ENCODE assay signal across 1 cellular context in the genomic region with DNA sequence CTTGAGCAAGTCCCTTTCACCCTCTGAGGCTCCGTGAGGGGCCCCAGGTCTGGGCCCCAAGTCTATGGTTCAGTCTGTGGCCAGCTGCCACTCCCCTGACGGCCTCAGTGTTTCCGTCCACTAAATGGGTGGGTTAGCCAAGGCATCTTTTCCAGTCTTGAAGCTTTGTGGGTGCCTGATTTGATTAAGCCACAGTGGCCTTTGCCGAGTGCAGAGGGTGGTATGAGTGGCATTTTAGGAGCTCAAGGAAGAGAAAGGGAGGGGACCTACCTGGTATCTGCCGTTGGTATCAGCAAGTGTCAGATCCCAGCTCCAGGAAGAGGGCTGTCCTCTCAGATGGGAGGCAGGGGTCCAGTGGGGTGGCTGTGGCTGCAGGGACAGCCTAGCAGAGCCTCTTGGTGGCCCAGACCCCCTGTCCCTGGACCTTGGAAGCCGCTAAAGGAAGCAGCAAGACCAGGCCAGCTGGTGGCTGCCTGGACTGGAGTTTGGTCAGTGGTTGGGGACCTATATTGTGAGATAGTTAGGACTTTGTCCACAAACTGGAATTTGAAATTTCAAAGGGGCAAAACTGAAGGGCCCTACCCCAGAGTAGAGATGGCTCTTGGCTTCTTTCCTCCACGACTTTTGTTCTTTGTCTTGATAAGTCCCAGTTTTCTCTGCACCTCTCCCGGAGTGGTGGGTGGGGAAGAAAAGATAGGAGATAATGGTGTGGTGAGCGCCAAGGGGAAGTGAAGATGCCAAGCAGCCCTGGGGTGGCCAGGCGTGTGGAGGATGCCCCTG.
A peak's percentile ranks its signal among the peaks of the same experiment; 100 is the strongest.
TF ChIP-seq lines count a peak whose summit lies in the region.

No MANE protein-coding gene starts in this region.

TF ChIP-seq in HepG2, 621 proteins besides CTCF, POLR2A, EP300 and RAD21 (continued from another document and continues in another):
- TF ChIP-seq, protein P1, sequence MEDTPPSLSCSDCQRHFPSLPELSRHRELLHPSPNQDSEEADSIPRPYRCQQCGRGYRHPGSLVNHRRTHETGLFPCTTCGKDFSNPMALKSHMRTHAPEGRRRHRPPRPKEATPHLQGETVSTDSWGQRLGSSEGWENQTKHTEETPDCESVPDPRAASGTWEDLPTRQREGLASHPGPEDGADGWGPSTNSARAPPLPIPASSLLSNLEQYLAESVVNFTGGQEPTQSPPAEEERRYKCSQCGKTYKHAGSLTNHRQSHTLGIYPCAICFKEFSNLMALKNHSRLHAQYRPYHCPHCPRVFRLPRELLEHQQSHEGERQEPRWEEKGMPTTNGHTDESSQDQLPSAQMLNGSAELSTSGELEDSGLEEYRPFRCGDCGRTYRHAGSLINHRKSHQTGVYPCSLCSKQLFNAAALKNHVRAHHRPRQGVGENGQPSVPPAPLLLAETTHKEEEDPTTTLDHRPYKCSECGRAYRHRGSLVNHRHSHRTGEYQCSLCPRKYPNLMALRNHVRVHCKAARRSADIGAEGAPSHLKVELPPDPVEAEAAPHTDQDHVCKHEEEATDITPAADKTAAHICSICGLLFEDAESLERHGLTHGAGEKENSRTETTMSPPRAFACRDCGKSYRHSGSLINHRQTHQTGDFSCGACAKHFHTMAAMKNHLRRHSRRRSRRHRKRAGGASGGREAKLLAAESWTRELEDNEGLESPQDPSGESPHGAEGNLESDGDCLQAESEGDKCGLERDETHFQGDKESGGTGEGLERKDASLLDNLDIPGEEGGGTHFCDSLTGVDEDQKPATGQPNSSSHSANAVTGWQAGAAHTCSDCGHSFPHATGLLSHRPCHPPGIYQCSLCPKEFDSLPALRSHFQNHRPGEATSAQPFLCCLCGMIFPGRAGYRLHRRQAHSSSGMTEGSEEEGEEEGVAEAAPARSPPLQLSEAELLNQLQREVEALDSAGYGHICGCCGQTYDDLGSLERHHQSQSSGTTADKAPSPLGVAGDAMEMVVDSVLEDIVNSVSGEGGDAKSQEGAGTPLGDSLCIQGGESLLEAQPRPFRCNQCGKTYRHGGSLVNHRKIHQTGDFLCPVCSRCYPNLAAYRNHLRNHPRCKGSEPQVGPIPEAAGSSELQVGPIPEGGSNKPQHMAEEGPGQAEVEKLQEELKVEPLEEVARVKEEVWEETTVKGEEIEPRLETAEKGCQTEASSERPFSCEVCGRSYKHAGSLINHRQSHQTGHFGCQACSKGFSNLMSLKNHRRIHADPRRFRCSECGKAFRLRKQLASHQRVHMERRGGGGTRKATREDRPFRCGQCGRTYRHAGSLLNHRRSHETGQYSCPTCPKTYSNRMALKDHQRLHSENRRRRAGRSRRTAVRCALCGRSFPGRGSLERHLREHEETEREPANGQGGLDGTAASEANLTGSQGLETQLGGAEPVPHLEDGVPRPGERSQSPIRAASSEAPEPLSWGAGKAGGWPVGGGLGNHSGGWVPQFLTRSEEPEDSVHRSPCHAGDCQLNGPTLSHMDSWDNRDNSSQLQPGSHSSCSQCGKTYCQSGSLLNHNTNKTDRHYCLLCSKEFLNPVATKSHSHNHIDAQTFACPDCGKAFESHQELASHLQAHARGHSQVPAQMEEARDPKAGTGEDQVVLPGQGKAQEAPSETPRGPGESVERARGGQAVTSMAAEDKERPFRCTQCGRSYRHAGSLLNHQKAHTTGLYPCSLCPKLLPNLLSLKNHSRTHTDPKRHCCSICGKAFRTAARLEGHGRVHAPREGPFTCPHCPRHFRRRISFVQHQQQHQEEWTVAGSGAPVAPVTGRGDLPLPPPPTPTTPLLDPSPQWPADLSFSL (CRISPR knock-in tag; IDR thresholded peaks at IDR 0.05), result no peak; the same call in 1 of the 2 replicates
- TF ChIP-seq THAP9 (CRISPR knock-in tag; IDR thresholded peaks at IDR 0.05; ENCODE audit: borderline replicate concordance) (no peak), CCDC6 (CRISPR knock-in tag; IDR thresholded peaks at IDR 0.05) (no peak), ZNF558 (CRISPR knock-in tag; IDR thresholded peaks at IDR 0.05; ENCODE audit: borderline replicate concordance) (no peak), ZNF441 (CRISPR knock-in tag; IDR thresholded peaks at IDR 0.05; ENCODE audit: borderline replicate concordance) (no peak), ZBTB10 (CRISPR knock-in tag; IDR thresholded peaks at IDR 0.05; ENCODE audit: borderline replicate concordance) (no peak), ZNF780A (CRISPR knock-in tag; IDR thresholded peaks at IDR 0.05) (no peak), ZNF296 (CRISPR knock-in tag; conservative IDR thresholded peaks at IDR 0.05) (no peak; the same call in none of the 2 replicates), IKZF4 (CRISPR knock-in tag; IDR thresholded peaks at IDR 0.05; ENCODE audit: borderline replicate concordance, low read depth, not compliant biosample characterization) (no peak), TBX2 (CRISPR knock-in tag; IDR thresholded peaks at IDR 0.05; ENCODE audit: borderline replicate concordance) (no peak), ZNF704 (CRISPR knock-in tag; IDR thresholded peaks at IDR 0.05; ENCODE audit: borderline replicate concordance) (no peak), ZNF17 (CRISPR knock-in tag; IDR thresholded peaks at IDR 0.05) (no peak), HOXA3 (CRISPR knock-in tag; IDR thresholded peaks at IDR 0.05) (0 out of 2 replicates have a peak, but pooled peaks have one; percentile 6), ZNF567 (CRISPR knock-in tag; IDR thresholded peaks at IDR 0.05; ENCODE audit: borderline replicate concordance) (no peak; the same call in 1 of the 2 replicates), ATM (IDR thresholded peaks at IDR 0.05; ENCODE audit: borderline replicate concordance) (no peak), ZNF253 (CRISPR knock-in tag; IDR thresholded peaks at IDR 0.05; ENCODE audit: borderline replicate concordance) (peak; percentile 90; the same call in 1 of the 2 replicates), ZNF556 (CRISPR knock-in tag; IDR thresholded peaks at IDR 0.05; ENCODE audit: borderline replicate concordance) (no peak), ZSCAN20 (CRISPR knock-in tag; IDR thresholded peaks at IDR 0.05; ENCODE audit: borderline replicate concordance) (no peak; the same call in 1 of the 2 replicates), EZH2 (conservative IDR thresholded peaks at IDR 0.05; ENCODE audit: low read depth, low read length) (no peak), PHF8 (CRISPR knock-in tag; IDR thresholded peaks at IDR 0.05) (no peak), GABPB1 (CRISPR knock-in tag; IDR thresholded peaks at IDR 0.05) (no peak; the same call in 1 of the 2 replicates), SUZ12 (IDR thresholded peaks at IDR 0.05; ENCODE audit: low read depth, low read length) (no peak), ZC3H13 (CRISPR knock-in tag; IDR thresholded peaks at IDR 0.05) (peak; percentile 5; the same call in 1 of the 2 replicates), MYPOP (CRISPR knock-in tag; IDR thresholded peaks at IDR 0.05) (no peak), SP1 (IDR thresholded peaks at IDR 0.05) (no peak), SP1 (CRISPR knock-in tag; IDR thresholded peaks at IDR 0.05) (no peak), SSRP1 (CRISPR knock-in tag; IDR thresholded peaks at IDR 0.05) (peak; percentile 88; the same call in 1 of the 2 replicates), TAF1 (CRISPR knock-in tag; IDR thresholded peaks at IDR 0.05) (no peak), GATAD1 (CRISPR knock-in tag; IDR thresholded peaks at IDR 0.05) (no peak), ZNF460 (CRISPR knock-in tag; IDR thresholded peaks at IDR 0.05; ENCODE audit: borderline replicate concordance) (no peak), MTA1 (CRISPR knock-in tag; IDR thresholded peaks at IDR 0.05; ENCODE audit: borderline replicate concordance) (no peak), ZNF337 (CRISPR knock-in tag; IDR thresholded peaks at IDR 0.05; ENCODE audit: borderline replicate concordance, low read depth) (no peak)
- TF ChIP-seq, protein P2, sequence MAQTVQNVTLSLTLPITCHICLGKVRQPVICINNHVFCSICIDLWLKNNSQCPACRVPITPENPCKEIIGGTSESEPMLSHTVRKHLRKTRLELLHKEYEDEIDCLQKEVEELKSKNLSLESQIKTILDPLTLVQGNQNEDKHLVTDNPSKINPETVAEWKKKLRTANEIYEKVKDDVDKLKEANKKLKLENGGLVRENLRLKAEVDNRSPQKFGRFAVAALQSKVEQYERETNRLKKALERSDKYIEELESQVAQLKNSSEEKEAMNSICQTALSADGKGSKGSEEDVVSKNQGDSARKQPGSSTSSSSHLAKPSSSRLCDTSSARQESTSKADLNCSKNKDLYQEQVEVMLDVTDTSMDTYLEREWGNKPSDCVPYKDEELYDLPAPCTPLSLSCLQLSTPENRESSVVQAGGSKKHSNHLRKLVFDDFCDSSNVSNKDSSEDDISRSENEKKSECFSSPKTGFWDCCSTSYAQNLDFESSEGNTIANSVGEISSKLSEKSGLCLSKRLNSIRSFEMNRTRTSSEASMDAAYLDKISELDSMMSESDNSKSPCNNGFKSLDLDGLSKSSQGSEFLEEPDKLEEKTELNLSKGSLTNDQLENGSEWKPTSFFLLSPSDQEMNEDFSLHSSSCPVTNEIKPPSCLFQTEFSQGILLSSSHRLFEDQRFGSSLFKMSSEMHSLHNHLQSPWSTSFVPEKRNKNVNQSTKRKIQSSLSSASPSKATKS (CRISPR knock-in tag; IDR thresholded peaks at IDR 0.05), result no peak
- TF ChIP-seq, protein P3, sequence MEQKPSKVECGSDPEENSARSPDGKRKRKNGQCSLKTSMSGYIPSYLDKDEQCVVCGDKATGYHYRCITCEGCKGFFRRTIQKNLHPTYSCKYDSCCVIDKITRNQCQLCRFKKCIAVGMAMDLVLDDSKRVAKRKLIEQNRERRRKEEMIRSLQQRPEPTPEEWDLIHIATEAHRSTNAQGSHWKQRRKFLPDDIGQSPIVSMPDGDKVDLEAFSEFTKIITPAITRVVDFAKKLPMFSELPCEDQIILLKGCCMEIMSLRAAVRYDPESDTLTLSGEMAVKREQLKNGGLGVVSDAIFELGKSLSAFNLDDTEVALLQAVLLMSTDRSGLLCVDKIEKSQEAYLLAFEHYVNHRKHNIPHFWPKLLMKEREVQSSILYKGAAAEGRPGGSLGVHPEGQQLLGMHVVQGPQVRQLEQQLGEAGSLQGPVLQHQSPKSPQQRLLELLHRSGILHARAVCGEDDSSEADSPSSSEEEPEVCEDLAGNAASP (CRISPR knock-in tag; IDR thresholded peaks at IDR 0.05; ENCODE audit: borderline replicate concordance), result no peak
- TF ChIP-seq, protein P4, sequence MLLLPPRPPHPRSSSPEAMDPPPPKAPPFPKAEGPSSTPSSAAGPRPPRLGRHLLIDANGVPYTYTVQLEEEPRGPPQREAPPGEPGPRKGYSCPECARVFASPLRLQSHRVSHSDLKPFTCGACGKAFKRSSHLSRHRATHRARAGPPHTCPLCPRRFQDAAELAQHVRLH (CRISPR knock-in tag; IDR thresholded peaks at IDR 0.05; ENCODE audit: borderline replicate concordance, low read depth), result no peak
- TF ChIP-seq, protein P5, sequence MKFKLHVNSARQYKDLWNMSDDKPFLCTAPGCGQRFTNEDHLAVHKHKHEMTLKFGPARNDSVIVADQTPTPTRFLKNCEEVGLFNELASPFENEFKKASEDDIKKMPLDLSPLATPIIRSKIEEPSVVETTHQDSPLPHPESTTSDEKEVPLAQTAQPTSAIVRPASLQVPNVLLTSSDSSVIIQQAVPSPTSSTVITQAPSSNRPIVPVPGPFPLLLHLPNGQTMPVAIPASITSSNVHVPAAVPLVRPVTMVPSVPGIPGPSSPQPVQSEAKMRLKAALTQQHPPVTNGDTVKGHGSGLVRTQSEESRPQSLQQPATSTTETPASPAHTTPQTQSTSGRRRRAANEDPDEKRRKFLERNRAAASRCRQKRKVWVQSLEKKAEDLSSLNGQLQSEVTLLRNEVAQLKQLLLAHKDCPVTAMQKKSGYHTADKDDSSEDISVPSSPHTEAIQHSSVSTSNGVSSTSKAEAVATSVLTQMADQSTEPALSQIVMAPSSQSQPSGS (CRISPR knock-in tag; IDR thresholded peaks at IDR 0.05), result no peak
